Comparison of ENCODE assay signal across 8 cellular contexts in the genomic region with DNA sequence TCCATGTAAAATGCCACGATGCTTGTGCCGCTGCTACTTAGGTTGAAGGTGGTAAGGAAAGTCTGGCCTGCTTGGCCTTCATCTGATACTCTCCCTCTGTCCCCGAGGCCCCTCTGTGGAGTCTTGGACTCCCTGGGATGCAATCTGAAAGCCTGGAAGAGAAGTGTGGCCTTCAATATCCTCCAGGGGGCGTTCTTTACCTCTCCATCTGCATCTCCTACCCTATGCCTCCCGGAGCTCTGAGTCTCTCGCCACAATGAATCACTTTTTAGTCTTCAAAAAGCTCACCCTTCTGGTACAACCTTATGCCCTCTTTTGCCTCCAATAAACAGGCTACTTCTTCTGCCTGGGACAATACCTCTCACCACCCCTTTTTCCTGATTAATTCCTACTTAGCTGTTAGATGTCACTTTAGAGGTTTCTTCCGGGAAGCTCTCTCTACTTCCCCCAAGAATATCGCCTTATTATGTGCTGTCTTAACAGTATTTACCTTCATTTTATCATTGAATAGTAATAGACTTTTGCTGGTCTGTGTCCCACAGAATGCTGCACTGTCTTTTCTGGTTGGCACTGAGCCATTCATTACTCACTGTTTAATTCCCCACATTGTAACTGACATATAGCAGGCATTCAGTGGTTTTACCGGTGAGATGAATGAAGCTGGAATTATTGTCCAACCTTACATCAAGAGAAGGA. TPM values are rescaled to one million over a fixed set of nuclear protein-coding genes. Genes with fewer than 3 reads are reported as not detected.
DNase-seq lines count a peak whose midpoint lies in the region; ATAC-seq and TF ChIP-seq lines count a peak whose summit lies in the region.

No MANE protein-coding gene starts in this region.

- no peaks in the 10 kb centered on the region for H4K20me1 ChIP-seq in SK-N-SH (ENCODE audit: insufficient read depth)

- H3K9me2 ChIP-seq in SK-N-SH, result no peaks in the 10 kb centered on the region

- H3K4me3 ChIP-seq in BJ (ENCODE audit: low read depth, low read length) (no peak overlapping the region), MG63 (no peak overlapping the region), SK-N-SH (ENCODE audit: low read depth in 2 of 2, low read length in 1 of 2) (peak overlapping the region; percentile 16 to 27; a peak in 3 of 4 replicates), left ventricle myocardium inferior (no peak overlapping the region), retinal pigment epithelial cell (ENCODE audit: low read length) (no peak overlapping the region)

- peak overlapping the region; percentile 69 for H2AFZ ChIP-seq in SK-N-SH (ENCODE audit: low read depth)

- H3K9ac ChIP-seq in SK-N-SH, result no peak overlapping the region

- peak; percentile 75 for TF ChIP-seq RAD21 in SK-N-SH (IDR thresholded peaks at IDR 0.05; ENCODE audit: low read length)

- H3K27me3 ChIP-seq in BJ (ENCODE audit: control insufficient read depth, insufficient read depth, low read length), result peaks cover 2% of the 10 kb centered on the region
- no peaks in the 10 kb centered on the region for H3K27me3 ChIP-seq in MG63
- H3K27me3 ChIP-seq in SK-N-SH (ENCODE audit: insufficient read depth), result no peaks in the 10 kb centered on the region
- H3K27me3 ChIP-seq in left ventricle myocardium inferior (ENCODE audit: low read depth), result no peaks in the 10 kb centered on the region

- peak; percentile 87 for TF ChIP-seq CTCF in BJ (IDR thresholded peaks at IDR 0.05; ENCODE audit: insufficient read depth, low read depth, low read length)
- TF ChIP-seq CTCF in SK-N-SH (IDR thresholded peaks at IDR 0.05), result peak; percentile 90
- TF ChIP-seq CTCF in left ventricle myocardium inferior (IDR thresholded peaks at IDR 0.05; ENCODE audit: borderline replicate concordance), result peak; percentile 78
- TF ChIP-seq CTCF in retinal pigment epithelial cell (conservative IDR thresholded peaks at IDR 0.05; ENCODE audit: low read depth, low read length), result peak; percentile 88

- H3K9me3 ChIP-seq in MG63 (no peaks in the 10 kb centered on the region), SK-N-SH (no peaks in the 10 kb centered on the region), left ventricle myocardium inferior (replicated peaks) (no peaks in the 10 kb centered on the region)

- intact Hi-C loops in left ventricle myocardium inferior (cut with micrococcal nuclease), result loop anchor here (10.0 kb wide), 1 partner anchor 225 kb away; no protein-coding TSS in a partner anchor

- ATAC-seq in GM19351 (IDR thresholded peaks at IDR 0.05; ENCODE audit: unreplicated experiment), result peak; percentile 51
- ATAC-seq in GM21390 (IDR thresholded peaks at IDR 0.05; ENCODE audit: unreplicated experiment), result no peak

- peaks cover 0 to 2% of the 10 kb centered on the region in 2 experiments; a peak in 2 of 4 replicates for H3K4me1 ChIP-seq in SK-N-SH (ENCODE audit: control insufficient read depth in 1 of 2, insufficient read depth in 2 of 2, low read depth in 1 of 2, low read length in 1 of 2)
- H3K4me1 ChIP-seq in left ventricle myocardium inferior, result no peaks in the 10 kb centered on the region

- no peaks in the 10 kb centered on the region for H3K79me2 ChIP-seq in SK-N-SH (ENCODE audit: insufficient read depth)

- no peaks in the 10 kb centered on the region for H3K36me3 ChIP-seq in BJ (ENCODE audit: control insufficient read depth, insufficient read depth, low read length)
- H3K36me3 ChIP-seq in MG63, result no peaks in the 10 kb centered on the region
- no peaks in the 10 kb centered on the region for H3K36me3 ChIP-seq in SK-N-SH (replicated peaks in 1 of 2; ENCODE audit: control insufficient read depth in 1 of 2, insufficient read depth in 2 of 2, low read length in 1 of 2)
- no peaks in the 10 kb centered on the region for H3K36me3 ChIP-seq in left ventricle myocardium inferior

- peak overlapping the region; percentile 53; the same call in 1 of the 2 replicates for H3K4me2 ChIP-seq in SK-N-SH

- TF ChIP-seq EP300 in SK-N-SH (IDR thresholded peaks at IDR 0.05; ENCODE audit: borderline replicate concordance in 1 of 2, low read depth in 1 of 2, low read length in 1 of 2), result no peak

- 14% methylated on average over 9 of the region's 9 CpGs for WGBS in SK-N-SH (ENCODE audit: low lambda C conversion rate)

- POLR2A ChIA-PET in BJ (lab: Charles Lee) (no interaction called here), SK-N-SH (lab: Yijun Ruan, JAX) (interaction anchor here (0.5 to 1.5 kb wide), 3 partner anchors 14 to 635 kb away, joined by 3 to 5 read pairs (median 4); a partner anchor contains a TSS)

- peaks cover 15% of the 10 kb centered on the region for H3F3A ChIP-seq in SK-N-SH (replicated peaks; ENCODE audit: insufficient read depth)

- DNase-seq in BJ (ENCODE audit: low read depth) (peak; percentile 8), MG63 (peak; percentile 56), SK-N-SH (peak; percentile 75), amniotic stem cell (lab: John Stamatoyannopoulos, UW) (peak; percentile 67), left ventricle myocardium inferior (no peak), retinal pigment epithelial cell (ENCODE audit: low read depth) (no peak)

- H3K27ac ChIP-seq in SK-N-SH (ENCODE audit: low read depth in 2 of 2, low read length in 1 of 2) (peak overlapping the region in 1 of 2 experiments; percentile 35; a peak in 1 of 4 replicates), left ventricle myocardium inferior (replicated peaks) (no peak overlapping the region)

- CTCF ChIA-PET in BJ (lab: Yijun Ruan, JAX) (interaction anchor here (0.6 to 2.6 kb wide), 29 partner anchors 8 to 909 kb away, joined by 3 to 22 read pairs (median 4); a partner anchor contains a TSS), SK-N-SH (lab: Yijun Ruan, JAX) (interaction anchor here (0.5 to 2.6 kb wide), 53 partner anchors 8 to 857 kb away, joined by 3 to 19 read pairs (median 4); a partner anchor contains a TSS)

TF ChIP-seq in SK-N-SH, 30 proteins besides CTCF, POLR2A, EP300 and RAD21:
- TF ChIP-seq TCF12 (IDR thresholded peaks at IDR 0.05) (peak; percentile 46; the same call in 1 of the 2 replicates), CHD2 (IDR thresholded peaks at IDR 0.05; ENCODE audit: low read length, partially characterized antibody) (no peak), SMC3 (IDR thresholded peaks at IDR 0.05; ENCODE audit: low read depth, low read length) (peak; percentile 65), NFIC (IDR thresholded peaks at IDR 0.05; ENCODE audit: borderline replicate concordance) (peak; percentile 56; the same call in 1 of the 2 replicates), SIN3A (IDR thresholded peaks at IDR 0.05; ENCODE audit: borderline replicate concordance, low read depth, low read length) (peak; percentile 27; the same call in 1 of the 2 replicates)
- TF ChIP-seq, protein P1, sequence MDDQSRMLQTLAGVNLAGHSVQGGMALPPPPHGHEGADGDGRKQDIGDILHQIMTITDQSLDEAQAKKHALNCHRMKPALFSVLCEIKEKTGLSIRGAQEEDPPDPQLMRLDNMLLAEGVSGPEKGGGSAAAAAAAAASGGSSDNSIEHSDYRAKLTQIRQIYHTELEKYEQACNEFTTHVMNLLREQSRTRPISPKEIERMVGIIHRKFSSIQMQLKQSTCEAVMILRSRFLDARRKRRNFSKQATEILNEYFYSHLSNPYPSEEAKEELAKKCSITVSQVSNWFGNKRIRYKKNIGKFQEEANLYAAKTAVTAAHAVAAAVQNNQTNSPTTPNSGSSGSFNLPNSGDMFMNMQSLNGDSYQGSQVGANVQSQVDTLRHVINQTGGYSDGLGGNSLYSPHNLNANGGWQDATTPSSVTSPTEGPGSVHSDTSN (IDR thresholded peaks at IDR 0.05), result peak; percentile 30; the same call in 1 of the 2 replicates

RNA-seq across cellular contexts. Expression of a gene that starts 13.9 kb away (rescaled TPM):
- polyA plus RNA-seq in BJ (2011; rRNA removed) (18.6 and 35.7 TPM in 2 replicates), SK-N-SH (2012; rRNA removed) (15.5 and 16.7 TPM in 2 replicates)
- polyA minus RNA-seq in BJ (2011; rRNA and poly(A)+ RNA removed), result 7.6 and 8.2 TPM in 2 replicates
- 51.9 and 61.9 TPM in 2 replicates for total RNA-seq in MG63 (2014; rRNA removed; shearing (Covaris generic); ENCODE audit: low replicate concordance)
- polyA plus RNA-seq in SK-N-SH (2012; cell fraction: cytosol; rRNA removed), result 22.0 and 27.8 TPM in 2 replicates
- polyA plus RNA-seq in SK-N-SH (2012; cell fraction: nucleus; rRNA removed), result 8.9 and 15.9 TPM in 2 replicates
- 18.0 TPM for total RNA-seq in left ventricle myocardium inferior

RNA-seq across cellular contexts. Expression of a gene that starts 21.0 kb away (rescaled TPM):
- 0.75 and 1.4 TPM in 2 replicates for polyA plus RNA-seq in BJ (2011; rRNA removed)
- polyA minus RNA-seq in BJ (2011; rRNA and poly(A)+ RNA removed), result 1.7 TPM in 2 replicates
- total RNA-seq in MG63 (2014; rRNA removed; shearing (Covaris generic); ENCODE audit: low replicate concordance), result 1.2 and 2.3 TPM in 2 replicates
- polyA plus RNA-seq in SK-N-SH (2012; rRNA removed), result 13.8 and 14.9 TPM in 2 replicates
- polyA plus RNA-seq in SK-N-SH (2012; cell fraction: cytosol; rRNA removed), result 16.2 and 16.7 TPM in 2 replicates
- 24.5 and 36.9 TPM in 2 replicates for polyA plus RNA-seq in SK-N-SH (2012; cell fraction: nucleus; rRNA removed)
- total RNA-seq in left ventricle myocardium inferior, result 1.3 TPM

Comparison
In these comparisons a context has a peak if more than half of its experiments do, and no peak if none do; other contexts are left out.
1. DNase-seq: peak in BJ (single experiment), MG63 (single experiment), SK-N-SH (single experiment) and amniotic stem cell (single experiment); none in left ventricle myocardium inferior (single experiment) and retinal pigment epithelial cell (single experiment).
2. H3K4me3 ChIP-seq: peak in SK-N-SH (2 of 2); none in BJ (single experiment), MG63 (single experiment), left ventricle myocardium inferior (single experiment) and retinal pigment epithelial cell (single experiment).
3. Peak in every context shown above with its lines, with median percentiles within 50 percentile points of each other: CTCF ChIP-seq.